ENCODE assay signal across 8 cellular contexts in genomic region chr1:27525296-27526271, GRCh38. TPM values are rescaled to one million over a fixed set of nuclear protein-coding genes. Genes with fewer than 3 reads are reported as not detected.
DNase-seq lines count a peak whose midpoint lies in the region; ATAC-seq and TF ChIP-seq lines count a peak whose summit lies in the region.

No MANE protein-coding gene starts in this region.

- intact Hi-C loops in HCT116 (cut with micrococcal nuclease) = no loop called here

- peaks cover 40 to 72% of the 10 kb centered on the region in 2 experiments for H3K4me1 ChIP-seq in HCT116 (ENCODE audit: control insufficient read depth in 1 of 2, insufficient read depth in 2 of 2, low read length in 2 of 2)

- no peaks in the 10 kb centered on the region for H3K9me3 Mint-ChIP-seq in immature natural killer cell

- peaks cover 4 to 22% (median 8%) of the 10 kb centered on the region in 3 donors for H3K27me3 Mint-ChIP-seq in immature natural killer cell (ENCODE audit: low read depth in 3 of 3)

- BruUV-seq in HCT116 (replicated peaks; lab: Mats Ljungman, UMichigan) = no TSS peak

- DNase-seq in Daoy (ENCODE audit: low read depth) = peak; percentile 49
- no peak for DNase-seq in HCT116 (ENCODE audit: low read depth, low spot score)
- peak; percentile 33 to 80 for DNase-seq in NCI-H526 (lab: John Stamatoyannopoulos, UW)
- DNase-seq in activated T-cell treated with anti-CD3 and anti-CD28 coated beads for 48 hours (ENCODE audit: low read depth) = peak; percentile 60
- peak; percentile 64 for DNase-seq in fibroblast of pulmonary artery (ENCODE audit: low read depth)
- DNase-seq in occipital lobe (lab: John Stamatoyannopoulos, UW) = peak; percentile 38
- no peak for DNase-seq in T-helper 9 cell
- no peak for DNase-seq in immature natural killer cell

- ATAC-seq in HCT116 = peak; percentile 50

- H3K9ac ChIP-seq in HCT116 (ENCODE audit: low read length) = peak overlapping the region; percentile 76

- H3K4me3 ChIP-seq in HCT116 (replicated peaks in 1 of 2; ENCODE audit: low read depth in 1 of 2, low read length in 2 of 2) = peak overlapping the region; percentile 13 to 33; a peak in 2 of 4 replicates
- no peak overlapping the region for H3K4me3 ChIP-seq in fibroblast of pulmonary artery (replicated peaks; ENCODE audit: low read depth, low read length)

- peaks cover 0 to 9% (median 4%) of the 10 kb centered on the region in 3 donors for H3K36me3 Mint-ChIP-seq in immature natural killer cell

- H3K27ac Mint-ChIP-seq in immature natural killer cell = peak overlapping the region in 3 of 6 donors; percentile 6 to 17 (median 11)

- H3K4me1 Mint-ChIP-seq in immature natural killer cell = peaks cover 39 to 46% of the 10 kb centered on the region in 2 donors

- POLR2A ChIA-PET in HCT116 (lab: Charles Lee) = interaction anchor here (0.5 to 0.6 kb wide), 3 partner anchors 26 to 1146 kb away, joined by 3 to 6 read pairs (median 3); no protein-coding TSS in a partner anchor

- no peaks in the 10 kb centered on the region for H4K20me1 ChIP-seq in HCT116 (ENCODE audit: insufficient read depth)

- no peaks in the 10 kb centered on the region for H3K27me3 ChIP-seq in HCT116 (ENCODE audit: insufficient read depth, low read length)

- no peaks in the 10 kb centered on the region for H3K79me2 ChIP-seq in HCT116 (ENCODE audit: insufficient read depth, low read length)

- H3K9me2 ChIP-seq in HCT116 (ENCODE audit: insufficient read depth) = no peaks in the 10 kb centered on the region

- TF ChIP-seq CTCF in HCT116 (IDR thresholded peaks at IDR 0.05 in 2 of 3, conservative IDR thresholded peaks at IDR 0.05 in 1 of 3; ENCODE audit: borderline replicate concordance in 1 of 3, insufficient read depth in 1 of 3, low read depth in 2 of 3, low read length in 2 of 3) = no peak
- TF ChIP-seq CTCF in fibroblast of pulmonary artery (IDR thresholded peaks at IDR 0.05; ENCODE audit: low read length, missing control alignments) = no peak

- H3K27ac ChIP-seq in HCT116 (ENCODE audit: low read depth, low read length) = peak overlapping the region; percentile 89

- CTCF ChIA-PET in HCT116 (lab: Charles Lee) = interaction anchor here (1.4 kb wide), 1 partner anchor 32 kb away, joined by 6 read pairs; no protein-coding TSS in a partner anchor

- H3K36me3 ChIP-seq in HCT116 (ENCODE audit: control insufficient read depth in 1 of 2, insufficient read depth in 2 of 2, low read length in 2 of 2) = no peaks in the 10 kb centered on the region

- TF ChIP-seq RAD21 in HCT116 (IDR thresholded peaks at IDR 0.05; ENCODE audit: low read depth) = no peak

- no peaks in the 10 kb centered on the region for H3K9me3 ChIP-seq in HCT116 (ENCODE audit: control insufficient read depth in 1 of 2, insufficient read depth in 1 of 2, low read depth in 1 of 2, low read length in 2 of 2)

- H2AFZ ChIP-seq in HCT116 (ENCODE audit: low read depth, low read length, poor library complexity, severe bottlenecking) = no peak overlapping the region

- H3K4me2 ChIP-seq in HCT116 (ENCODE audit: low read length) = peak overlapping the region; percentile 84

- TF ChIP-seq POLR2A in HCT116 (IDR thresholded peaks at IDR 0.05; ENCODE audit: borderline replicate concordance, extremely low read depth, insufficient read depth, insufficient read length) = no peak

- H3K4me3 Mint-ChIP-seq in immature natural killer cell = no peak overlapping the region

- RAD21 ChIA-PET in HCT116 (lab: Charles Lee; ENCODE audit: low non-redundant PET in 1 of 2, low total read pairs in 2 of 2, uncharacterized antibody in 2 of 2, unreplicated experiment in 2 of 2) = interaction anchor here in 1 of 2 experiments (1.0 kb wide), 1 partner anchor 31 kb away, joined by 3 read pairs; no protein-coding TSS in a partner anchor

TF ChIP-seq in HCT116, 20 proteins besides CTCF, POLR2A, EP300 and RAD21:
- TF ChIP-seq MAX (IDR thresholded peaks at IDR 0.05) (no peak), EZH2 (IDR thresholded peaks at IDR 0.05) (no peak), ATF3 (IDR thresholded peaks at IDR 0.05) (no peak), YY1 (IDR thresholded peaks at IDR 0.05; ENCODE audit: extremely low read depth, insufficient replicate concordance, low read depth, low read length) (no peak), EGR1 (IDR thresholded peaks at IDR 0.05; ENCODE audit: low read depth) (no peak), ELF1 (IDR thresholded peaks at IDR 0.05; ENCODE audit: borderline replicate concordance, low read depth) (no peak)

RNA-seq across cellular contexts. Expression of gene WASF2, which starts 35.6 kb away (rescaled TPM):
- total RNA-seq in Daoy (2014; rRNA removed; shearing (Covaris generic)) = 11.1 and 12.3 TPM in 2 replicates
- total RNA-seq in HCT116 (2021; ENCODE audit: unreplicated experiment) (111 TPM), occipital lobe (6.1 TPM)
- polyA plus RNA-seq in HCT116 (2012) = 78.7 and 84.7 TPM in 2 replicates
- 10 to 100 TPM; 36.6 to 90.0 (median 39.5) TPM for polyA plus RNA-seq in immature natural killer cell

Comparison
In these comparisons a context has a peak if more than half of its experiments do, and no peak if none do; other contexts are left out.
1. DNase-seq: peak in Daoy (single experiment), NCI-H526 (2 of 2), activated T-cell treated with anti-CD3 and anti-CD28 coated beads for 48 hours (single experiment), fibroblast of pulmonary artery (single experiment) and occipital lobe (single experiment); none in HCT116 (single experiment), T-helper 9 cell (single experiment) and immature natural killer cell (0 of 3).